ENCODE assay signal across 8 cellular contexts in genomic region chr12:62603811-62604098, GRCh38.
A peak's percentile ranks its signal among the peaks of the same experiment; 100 is the strongest.
DNase-seq lines count a peak whose midpoint lies in the region; ATAC-seq, FAIRE-seq and TF ChIP-seq lines count a peak whose summit lies in the region.

No MANE protein-coding gene starts in this region.

- H3K27me3 ChIP-seq in BLaER1 treated with 17β-estradiol and CSF1 and Interleukin-3, amounts not matched to agents 10 nM and 100 nM, result no peaks in the 10 kb centered on the region
- no peaks in the 10 kb centered on the region for H3K27me3 ChIP-seq in OCI-LY1 (ENCODE audit: insufficient read depth, low read length)
- no peaks in the 10 kb centered on the region for H3K27me3 ChIP-seq in H1 (replicated peaks in 1 of 4; ENCODE audit: control insufficient read depth in 3 of 4, extremely low read depth in 1 of 4, insufficient read depth in 3 of 4, low read length in 3 of 4)
- H3K27me3 ChIP-seq in neural progenitor cell, result no peaks in the 10 kb centered on the region

- H3K18ac ChIP-seq in H1 (ENCODE audit: extremely low read depth, low read length), result peak overlapping the region; percentile 95

- H3K27ac ChIP-seq in BLaER1 treated with 17β-estradiol and CSF1 and Interleukin-3, amounts not matched to agents 10 nM and 100 nM, result peak overlapping the region; percentile 97 to 100 (median 100)
- peak overlapping the region; percentile 96 for H3K27ac ChIP-seq in OCI-LY1 (ENCODE audit: low read depth, low read length, poor library complexity, severe bottlenecking)
- peak overlapping the region; percentile 99; the same call in 1 of the 2 replicates for H3K27ac ChIP-seq in H1 (ENCODE audit: low read depth, low read length)
- H3K27ac ChIP-seq in neural progenitor cell, result peak overlapping the region; percentile 97

- H2BK15ac ChIP-seq in H1 (ENCODE audit: low read length), result no peak overlapping the region

- CTCF ChIA-PET in H1 (lab: Charles Lee; ENCODE audit: partially characterized antibody), result interaction anchor here (1.1 to 2.9 kb wide), 10 partner anchors 22 to 209 kb away, joined by 3 to 17 read pairs (median 4); partner anchors contain the start of gene MON2

- peak overlapping the region; percentile 96 for H3K27ac Mint-ChIP-seq in neural progenitor cell

- H3K9me3 Mint-ChIP-seq in neural progenitor cell, result peaks cover 2% of the 10 kb centered on the region

- TF ChIP-seq CTCF in OCI-LY1 (IDR thresholded peaks at IDR 0.05; ENCODE audit: low read length) (no peak), H1 (IDR thresholded peaks at IDR 0.05; ENCODE audit: control extremely low read depth in 1 of 3, insufficient read depth in 1 of 3, low read depth in 1 of 3, low read length in 3 of 3) (no peak), neural progenitor cell (IDR thresholded peaks at IDR 0.05) (no peak)

- H3K14ac ChIP-seq in H1 (ENCODE audit: insufficient read length), result no peak overlapping the region

- peaks cover 0 to 23% (median 0%) of the 10 kb centered on the region in 11 experiments; a peak in 6 of 22 replicates for H3K36me3 ChIP-seq in BLaER1 treated with 17β-estradiol and CSF1 and Interleukin-3, amounts not matched to agents 10 nM and 100 nM
- H3K36me3 ChIP-seq in OCI-LY1 (ENCODE audit: insufficient read depth, low read length), result peaks cover 6% of the 10 kb centered on the region; the same call in 1 of the 2 replicates
- no peaks in the 10 kb centered on the region for H3K36me3 ChIP-seq in H1 (ENCODE audit: control insufficient read depth in 2 of 4, insufficient read depth in 4 of 4, low read length in 3 of 4)
- peaks cover 17% of the 10 kb centered on the region for H3K36me3 ChIP-seq in neural progenitor cell

- H3F3A ChIP-seq in OCI-LY1 (ENCODE audit: insufficient read depth, low read length), result no peaks in the 10 kb centered on the region
- H3F3A ChIP-seq in neural progenitor cell (ENCODE audit: low read depth), result peaks cover 69% of the 10 kb centered on the region

- H2BK12ac ChIP-seq in H1 (ENCODE audit: low read depth, low read length), result no peak overlapping the region

- TF ChIP-seq EP300 in H1 (IDR thresholded peaks at IDR 0.05; ENCODE audit: borderline replicate concordance in 1 of 2, low read depth in 2 of 2, low read length in 2 of 2), result no peak

- peak overlapping the region; percentile 100; the same call in 1 of the 2 replicates for H4K8ac ChIP-seq in H1 (ENCODE audit: extremely low read depth, insufficient read depth, low read length)

- H2AFZ ChIP-seq in OCI-LY1 (ENCODE audit: low read length) (no peak overlapping the region), H1 (ENCODE audit: low read length) (no peak overlapping the region; the same call in 1 of the 2 replicates), neural progenitor cell (replicated peaks) (peak overlapping the region; percentile 75)

- H3K4me1 Mint-ChIP-seq in neural progenitor cell, result peaks cover 24% of the 10 kb centered on the region

- no peak for FAIRE-seq in H1 (lab: Jason Lieb, UNC)

- TF ChIP-seq POLR2A in H1 (IDR thresholded peaks at IDR 0.05; ENCODE audit: control extremely low read depth in 1 of 2, low read depth in 2 of 2, low read length in 2 of 2), result no peak

- H2BK5ac ChIP-seq in H1 (ENCODE audit: low read depth, low read length), result peak overlapping the region; percentile 96

- TF ChIP-seq RAD21 in H1 (IDR thresholded peaks at IDR 0.05 in 1 of 2, conservative IDR thresholded peaks at IDR 0.05 in 1 of 2; ENCODE audit: low read depth in 2 of 2, low read length in 2 of 2), result peak in 1 of 2 experiments; percentile 17; a peak in 2 of 4 replicates

- no peak overlapping the region for H3K4ac ChIP-seq in H1 (replicated peaks; ENCODE audit: insufficient read length, low read depth, low read length)

- H2BK20ac ChIP-seq in H1 (ENCODE audit: low read length), result no peak overlapping the region

- peak overlapping the region; percentile 97 for H3K56ac ChIP-seq in H1 (replicated peaks; ENCODE audit: insufficient read length, low read depth, low read length)

- WGBS in H1 (ENCODE audit: extremely low coverage in 1 of 2, insufficient coverage in 1 of 2, insufficient read length in 1 of 2, insufficient replicate concordance in 2 of 2, low coverage in 1 of 2, low lambda C conversion rate in 2 of 2, missing lambda C conversion rate in 1 of 2), 2 experiments, result 1% methylated on average over 14 of the region's 14 CpGs; no CpG with 5 or more reads in 1 of the 2 experiments

- H3K36me3 Mint-ChIP-seq in neural progenitor cell, result peaks cover 28% of the 10 kb centered on the region

- peaks cover 14 to 39% (median 24%) of the 10 kb centered on the region in 10 experiments for H3K4me1 ChIP-seq in BLaER1 treated with 17β-estradiol and CSF1 and Interleukin-3, amounts not matched to agents 10 nM and 100 nM
- peaks cover 35% of the 10 kb centered on the region for H3K4me1 ChIP-seq in OCI-LY1 (ENCODE audit: insufficient read depth, low read length, severe bottlenecking)
- H3K4me1 ChIP-seq in H1 (replicated peaks in 1 of 4; ENCODE audit: control insufficient read depth in 3 of 4, insufficient read depth in 4 of 4, low read length in 3 of 4), result peaks cover 0 to 6% (median 4%) of the 10 kb centered on the region in 4 experiments; a peak in 5 of 7 replicates
- peaks cover 33% of the 10 kb centered on the region for H3K4me1 ChIP-seq in neural progenitor cell

- no peak overlapping the region for H3K23ac ChIP-seq in H1 (ENCODE audit: insufficient read length)

- peak overlapping the region; percentile 96 to 100 (median 99) for H3K9ac ChIP-seq in BLaER1 treated with 17β-estradiol and CSF1 and Interleukin-3, amounts not matched to agents 10 nM and 100 nM
- H3K9ac ChIP-seq in OCI-LY1 (ENCODE audit: low read length) (peak overlapping the region; percentile 99), H1 (replicated peaks in 1 of 4; ENCODE audit: extremely low read depth in 1 of 4, low read depth in 3 of 4, low read length in 3 of 4) (peak overlapping the region; percentile 90 to 97 (median 94)), neural progenitor cell (peak overlapping the region; percentile 82)

- H4K91ac ChIP-seq in H1 (replicated peaks; ENCODE audit: insufficient read length, low read length), result peak overlapping the region; percentile 94

- peak overlapping the region; percentile 71 to 94 (median 81) for H3K4me2 ChIP-seq in BLaER1 treated with 17β-estradiol and CSF1 and Interleukin-3, amounts not matched to agents 10 nM and 100 nM
- H3K4me2 ChIP-seq in OCI-LY1 (ENCODE audit: low read length) (peak overlapping the region; percentile 92), H1 (ENCODE audit: insufficient read depth in 1 of 2, low read depth in 2 of 2, low read length in 2 of 2) (peak overlapping the region; percentile 66 to 80), neural progenitor cell (peak overlapping the region; percentile 97)

- peak overlapping the region; percentile 65 to 93 (median 82) for H3K4me3 ChIP-seq in BLaER1 treated with 17β-estradiol and CSF1 and Interleukin-3, amounts not matched to agents 10 nM and 100 nM
- H3K4me3 ChIP-seq in OCI-LY1 (ENCODE audit: low read depth, low read length, poor library complexity, severe bottlenecking) (peak overlapping the region; percentile 89), H1 (ENCODE audit: extremely low read depth in 1 of 4, insufficient read depth in 2 of 4, low read depth in 3 of 4, low read length in 4 of 4) (peak overlapping the region; percentile 72 to 79 (median 73)), neural progenitor cell (peak overlapping the region; percentile 79)

- no peaks in the 10 kb centered on the region for H3K23me2 ChIP-seq in H1 (ENCODE audit: low read depth, low read length)

- no peaks in the 10 kb centered on the region for H3K9me2 ChIP-seq in OCI-LY1 (ENCODE audit: low read depth, low read length)

- ATAC-seq in HG02981 (IDR thresholded peaks at IDR 0.05; ENCODE audit: unreplicated experiment), result no peak
- no peak for ATAC-seq in esophagus mucosa
- ATAC-seq in HG02884 (IDR thresholded peaks at IDR 0.05; ENCODE audit: unreplicated experiment), result no peak
- ATAC-seq in GM19467 (IDR thresholded peaks at IDR 0.05; ENCODE audit: unreplicated experiment), result no peak

- no peaks in the 10 kb centered on the region for H3K9me3 ChIP-seq in BLaER1 treated with 17β-estradiol and CSF1 and Interleukin-3, amounts not matched to agents 10 nM and 100 nM (replicated peaks in 1 of 11)
- no peaks in the 10 kb centered on the region for H3K9me3 ChIP-seq in OCI-LY1 (ENCODE audit: low read length)
- H3K9me3 ChIP-seq in H1 (ENCODE audit: insufficient read depth in 2 of 2, low read depth in 1 of 2, low read length in 1 of 2), result no peaks in the 10 kb centered on the region
- no peaks in the 10 kb centered on the region for H3K9me3 ChIP-seq in neural progenitor cell (ENCODE audit: low read depth)

- H3K79me2 ChIP-seq in OCI-LY1 (ENCODE audit: insufficient read depth, low read length) (peaks cover 17% of the 10 kb centered on the region), H1 (ENCODE audit: control insufficient read depth in 1 of 2, insufficient read depth in 2 of 2, low read length in 2 of 2) (peaks cover 0 to 47% of the 10 kb centered on the region in 2 experiments; a peak in 3 of 4 replicates), neural progenitor cell (ENCODE audit: low read depth) (peaks cover 57% of the 10 kb centered on the region)

- peak overlapping the region; percentile 94 for H3K4me3 Mint-ChIP-seq in neural progenitor cell

- H3K27me3 Mint-ChIP-seq in neural progenitor cell (ENCODE audit: insufficient read depth, low read depth), result peaks cover 5% of the 10 kb centered on the region

- H2AK5ac ChIP-seq in H1 (ENCODE audit: low read depth, low read length), result no peak overlapping the region

- H2BK120ac ChIP-seq in H1 (replicated peaks; ENCODE audit: low read depth, low read length), result no peak overlapping the region

- DNase-seq in H1 (ENCODE audit: low read depth in 1 of 2, low spot score in 2 of 2) (no peak), neural progenitor cell (ENCODE audit: low spot score) (no peak)

- H4K5ac ChIP-seq in H1 (ENCODE audit: insufficient read length, low read depth, low read length), result peak overlapping the region; percentile 93

- no peaks in the 10 kb centered on the region for H3K79me1 ChIP-seq in H1 (ENCODE audit: low read depth, low read length)

- peaks cover 0 to 33% (median 9%) of the 10 kb centered on the region in 11 experiments; a peak in 6 of 22 replicates for H4K20me1 ChIP-seq in BLaER1 treated with 17β-estradiol and CSF1 and Interleukin-3, amounts not matched to agents 10 nM and 100 nM
- no peaks in the 10 kb centered on the region for H4K20me1 ChIP-seq in OCI-LY1 (ENCODE audit: insufficient read depth, low read length)
- peaks cover 4 to 6% of the 10 kb centered on the region in 2 experiments for H4K20me1 ChIP-seq in H1 (replicated peaks in 1 of 2; ENCODE audit: control insufficient read depth in 1 of 2, insufficient read depth in 2 of 2, low read length in 2 of 2)
- H4K20me1 ChIP-seq in neural progenitor cell (ENCODE audit: low read depth), result peaks cover 34% of the 10 kb centered on the region

- POLR2A ChIA-PET in H1 (lab: Charles Lee; ENCODE audit: partially characterized antibody), result interaction anchor here (0.6 to 3.5 kb wide), 20 partner anchors 12 to 215 kb away, joined by 3 to 27 read pairs (median 5); no protein-coding TSS in a partner anchor
